17 cellular contexts compared by ENCODE assay signal in the genomic region with DNA sequence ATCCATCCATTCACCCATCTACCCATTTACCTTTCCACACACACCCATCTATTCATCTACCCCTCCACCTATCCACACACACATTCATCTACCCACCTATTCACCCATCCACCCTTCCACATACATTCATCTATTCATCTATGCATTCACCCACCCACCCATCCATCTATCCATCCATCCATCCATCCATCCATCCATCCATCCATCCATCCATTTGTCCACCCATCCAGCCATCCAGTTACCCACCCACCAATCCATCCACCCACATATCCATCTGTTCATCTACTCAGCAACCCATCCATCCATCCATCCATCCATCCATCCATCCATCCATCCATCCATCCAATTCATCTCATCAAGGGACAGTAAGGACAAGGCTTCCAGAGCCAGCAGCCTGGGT.
"Had no signal": no experiment of that assay in that cellular context is flagged by ENCODE, and none has a peak within 500 bp of the region (broad histone marks: within the 10 kb centered on the region; RNA-seq: fewer than 3 reads in every experiment).

No MANE protein-coding gene starts in this region.

- H3K4me1 Mint-ChIP-seq: endodermal cell; memory B cell; naive thymus-derived CD4-positive, alpha-beta T cell had no signal

- ATAC-seq: effector memory CD8-positive, alpha-beta T cell; gastroesophageal sphincter; left lung; naive thymus-derived CD4-positive, alpha-beta T cell had no signal

- H3K4me3 Mint-ChIP-seq: dendritic cell treated with granulocyte-macrophage colony-stimulating factor and Interleukin-4, amounts not matched to agents 40 ng/mL and 50 ng/mL, for 4 days; effector memory CD8-positive, alpha-beta T cell; endodermal cell; memory B cell; naive thymus-derived CD4-positive, alpha-beta T cell had no signal

- DNase-seq: colonic mucosa; cortex of kidney; effector CD8-positive, alpha-beta T cell; effector memory CD8-positive, alpha-beta T cell; endodermal cell; foreskin keratinocyte; heart right ventricle; hippocampal formation; left cardiac atrium; left lung; mammary epithelial cell; mesendoderm; midbrain had no signal

- H3K9me3 Mint-ChIP-seq: dendritic cell treated with granulocyte-macrophage colony-stimulating factor and Interleukin-4, amounts not matched to agents 40 ng/mL and 50 ng/mL, for 4 days; effector memory CD8-positive, alpha-beta T cell; endodermal cell; memory B cell had no signal

- H3K27ac Mint-ChIP-seq: dendritic cell treated with granulocyte-macrophage colony-stimulating factor and Interleukin-4, amounts not matched to agents 40 ng/mL and 50 ng/mL, for 4 days; effector memory CD8-positive, alpha-beta T cell; endodermal cell; memory B cell had no signal

- H3K36me3 Mint-ChIP-seq: memory B cell; naive thymus-derived CD4-positive, alpha-beta T cell had no signal
